27 cellular contexts compared by ENCODE assay signal in the genomic region with DNA sequence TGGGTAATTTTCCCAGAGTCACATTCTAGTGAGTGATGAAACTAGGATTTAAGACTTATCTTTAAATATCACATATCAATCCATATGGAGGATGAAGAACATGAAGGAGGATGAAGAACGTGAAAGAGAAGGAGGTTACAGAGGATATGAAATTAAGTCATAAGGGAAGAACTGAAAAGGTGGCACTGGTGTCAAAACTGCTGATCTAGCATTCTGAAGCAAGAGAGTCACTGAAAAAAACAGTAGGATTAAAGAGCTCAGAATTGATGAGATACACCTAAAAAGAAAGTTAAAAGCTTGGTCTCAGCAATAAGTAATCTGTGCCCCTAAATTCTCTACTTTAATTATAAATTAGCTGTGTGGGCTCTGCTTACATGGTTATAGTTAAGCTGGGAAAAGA.
"Had no signal": no experiment of that assay in that cellular context is flagged by ENCODE, and none has a peak within 500 bp of the region (broad histone marks: within the 10 kb centered on the region; RNA-seq: fewer than 3 reads in every experiment).

No MANE protein-coding gene starts in this region.

- ATAC-seq: left colon, pancreas had no signal

- H3K27me3 ChIP-seq: brain microvascular endothelial cell, esophagus squamous epithelium, hepatocyte, pancreas, transverse colon had no signal

- H2AFZ ChIP-seq: hepatocyte had no signal

- FAIRE-seq: astrocyte, pancreas, TTC549 had no signal

- H3K36me3 ChIP-seq: brain microvascular endothelial cell, esophagus squamous epithelium, pancreas, prostate gland, transverse colon had no signal

- H3K27ac ChIP-seq: brain microvascular endothelial cell, epithelial cell of prostate, hepatocyte, pancreas, prostate gland, transverse colon, VCaP had no signal

- H3K4me1 ChIP-seq: pancreas, prostate gland had no signal

- H3K4me3 ChIP-seq: esophagus squamous epithelium, hepatocyte, pancreas, prostate gland, transverse colon had no signal

- H3K79me2 ChIP-seq: hepatocyte had no signal

- DNase-seq: activated CD4-positive, alpha-beta T cell treated with anti-CD3 and anti-CD28 coated beads for 4 hours; activated CD4-positive, alpha-beta T cell treated with anti-CD3 and anti-CD28 coated beads, Interleukin-2, amount 50 U/mL, for 4 hours; activated gamma-delta T cell; activated naive CD4-positive, alpha-beta T cell treated with anti-CD3 and anti-CD28 coated beads, Interleukin-2, amount 10 ng/mL, durations not matched to agents 7 days and 5 days; activated naive CD8-positive, alpha-beta T cell treated with anti-CD3 and anti-CD28 coated beads, Interleukin-2, amount 10 ng/mL, durations not matched to agents 7 days and 5 days; brain microvascular endothelial cell; caudate nucleus; effector CD4-positive, alpha-beta T cell; esophagus squamous epithelium; foreskin melanocyte; islet precursor cell; left colon; naive B cell; nephron progenitor cell; pancreas; retina; stimulated activated CD4-positive, alpha-beta T cell treated with anti-CD3 and anti-CD28 coated beads, Interleukin-15, amount 100 ng/mL, for 24 hours; stimulated activated CD4-positive, alpha-beta T cell treated with anti-CD3 and anti-CD28 coated beads, Interleukin-2, amount 100 ng/mL, for 24 hours; stimulated activated naive CD4-positive, alpha-beta T cell; T-helper 9 cell; transverse colon had no signal

- H3K9me3 ChIP-seq: esophagus squamous epithelium, pancreas, prostate gland, transverse colon had no signal

- H3K4me2 ChIP-seq: hepatocyte had no signal
